Comparison of ENCODE assay signal across 8 cellular contexts in genomic region chr6:143842468-143842901, GRCh38. TPM values are rescaled to one million over a fixed set of nuclear protein-coding genes. Genes with fewer than 3 reads are reported as not detected.
A peak's percentile ranks its signal among the peaks of the same experiment; 100 is the strongest.
DNase-seq lines count a peak whose midpoint lies in the region; ATAC-seq and TF ChIP-seq lines count a peak whose summit lies in the region.

No MANE protein-coding gene starts in this region.

- peaks cover 10% of the 10 kb centered on the region for H3K4me1 ChIP-seq in osteoblast (ENCODE audit: insufficient read depth, low read length)

- H3K4me3 ChIP-seq in fibroblast of pulmonary artery (replicated peaks; ENCODE audit: low read depth, low read length) = peak overlapping the region; percentile 87
- H3K4me3 ChIP-seq in osteoblast (ENCODE audit: insufficient read depth, low read length) = peak overlapping the region; percentile 90

- peak overlapping the region; percentile 96 for H3K4me2 ChIP-seq in osteoblast (ENCODE audit: insufficient read depth, low read length)

- H3K79me2 ChIP-seq in osteoblast (ENCODE audit: insufficient read depth, low read length) = peaks cover 39% of the 10 kb centered on the region

- H2AFZ ChIP-seq in osteoblast (ENCODE audit: low read length) = peak overlapping the region; percentile 84

- ATAC-seq in HG03039 (IDR thresholded peaks at IDR 0.05; ENCODE audit: unreplicated experiment) = no peak
- no peak for ATAC-seq in GM19467 (IDR thresholded peaks at IDR 0.05; ENCODE audit: unreplicated experiment)

- DNase-seq in stimulated activated CD4-positive, alpha-beta T cell treated with anti-CD3 and anti-CD28 coated beads, Interleukin-15, amount 100 ng/mL, for 24 hours = peak; percentile 11
- no peak for DNase-seq in stimulated activated CD4-positive, alpha-beta T cell treated with anti-CD3 and anti-CD28 coated beads, Interleukin-4, amount 100 ng/mL, for 1 hour
- DNase-seq in SW480 (ENCODE audit: low spot score) (peak; percentile 31), fibroblast of pulmonary artery (ENCODE audit: low read depth) (no peak), osteoblast (ENCODE audit: insufficient read length, low spot score, missing footprints) (peak; percentile 84), NCI-H510A (lab: John Stamatoyannopoulos, UW) (no peak)

- no peaks in the 10 kb centered on the region for H3K27me3 ChIP-seq in osteoblast (ENCODE audit: insufficient read depth, low read length)

- H3K27ac ChIP-seq in osteoblast (ENCODE audit: low read depth, low read length) = peak overlapping the region; percentile 96

- H3K9me3 ChIP-seq in osteoblast (ENCODE audit: low read depth, low read length) = no peaks in the 10 kb centered on the region

- H3K36me3 ChIP-seq in osteoblast (ENCODE audit: insufficient read depth, low read length) = peaks cover 31% of the 10 kb centered on the region

- no peaks in the 10 kb centered on the region for H4K20me1 ChIP-seq in osteoblast (ENCODE audit: insufficient read depth, low read length)

- no peak for TF ChIP-seq CTCF in fibroblast of pulmonary artery (IDR thresholded peaks at IDR 0.05; ENCODE audit: low read length, missing control alignments)
- no peak for TF ChIP-seq CTCF in osteoblast (IDR thresholded peaks at IDR 0.05; ENCODE audit: extremely low read depth, low read depth, low read length)

RNA-seq across cellular contexts. Expression of gene LTV1, which starts 0.7 kb away (rescaled TPM):
- total RNA-seq in osteoblast = 15.3 and 16.6 TPM in 2 replicates

RNA-seq across cellular contexts. Expression of gene ZC2HC1B, which starts 21.8 kb away (rescaled TPM):
- total RNA-seq in osteoblast = not detected in 2 replicates

Comparison
In these comparisons a context has a peak if more than half of its experiments do, and no peak if none do; other contexts are left out.
1. DNase-seq: peak in stimulated activated CD4-positive, alpha-beta T cell treated with anti-CD3 and anti-CD28 coated beads, Interleukin-15, amount 100 ng/mL, for 24 hours (single experiment), SW480 (single experiment) and osteoblast (single experiment); none in stimulated activated CD4-positive, alpha-beta T cell treated with anti-CD3 and anti-CD28 coated beads, Interleukin-4, amount 100 ng/mL, for 1 hour (single experiment), fibroblast of pulmonary artery (single experiment) and NCI-H510A (single experiment).